ENCODE assay signal across 15 cellular contexts in genomic region chr11:112776834-112777793, GRCh38.
DNase-seq lines count a peak whose midpoint lies in the region; ATAC-seq and TF ChIP-seq lines count a peak whose summit lies in the region.
"Had no signal": no experiment of that assay in that cellular context is flagged by ENCODE, and none has a peak within 500 bp of the region (broad histone marks: within the 10 kb centered on the region; RNA-seq: fewer than 3 reads in every experiment).

No MANE protein-coding gene starts in this region.

- H3K9me3 ChIP-seq in HEK293 (ENCODE audit: control insufficient read depth, insufficient read depth, low read depth, low read length) (no peaks in the 10 kb centered on the region), heart right ventricle (no peaks in the 10 kb centered on the region)
- H3K9me3 ChIP-seq in CD8-positive, alpha-beta memory T cell (ENCODE audit: low read length), result no peaks in the 10 kb centered on the region
- H3K9me3 ChIP-seq: ascending aorta, left lung, Peyer's patch, prostate gland had no signal

- CTCF ChIA-PET in HEK293 (lab: Yijun Ruan, JAX), result interaction anchor here (1.0 kb wide), 1 partner anchor 21 kb away, joined by 4 read pairs; no protein-coding TSS in a partner anchor
- CTCF ChIA-PET in CD8-positive, alpha-beta memory T cell (lab: Charles Lee), result no interaction called here

- peaks cover 7 to 15% of the 10 kb centered on the region in 2 donors for H3K27me3 Mint-ChIP-seq in CD8-positive, alpha-beta memory T cell

- no peaks in the 10 kb centered on the region for H3K36me3 ChIP-seq in HEK293 (ENCODE audit: control insufficient read depth in 2 of 2, insufficient read depth in 1 of 2, low read length in 2 of 2)
- no peaks in the 10 kb centered on the region for H3K36me3 ChIP-seq in heart right ventricle
- no peaks in the 10 kb centered on the region for H3K36me3 ChIP-seq in CD8-positive, alpha-beta memory T cell (ENCODE audit: insufficient read depth, low read length)
- H3K36me3 ChIP-seq: ascending aorta, left lung, Peyer's patch, prostate gland had no signal

- H3K4me1 Mint-ChIP-seq in CD8-positive, alpha-beta memory T cell, result no peaks in the 10 kb centered on the region

- no peak overlapping the region for H3K27ac ChIP-seq in HEK293 (ENCODE audit: extremely low read depth, low read depth, low read length)
- H3K27ac ChIP-seq in heart right ventricle, result peak overlapping the region; percentile 47 to 86 (median 76)
- H3K27ac ChIP-seq in coronary artery, result no peak overlapping the region
- no peak overlapping the region for H3K27ac ChIP-seq in CD8-positive, alpha-beta memory T cell (ENCODE audit: low read depth, low read length)
- H3K27ac ChIP-seq: ascending aorta, left lung, Peyer's patch, prostate gland had no signal

- POLR2A ChIA-PET in HEK293 (lab: Yijun Ruan, JAX), result no interaction called here
- POLR2A ChIA-PET in CD8-positive, alpha-beta memory T cell (lab: Charles Lee), result no interaction called here

- H3K4me1 ChIP-seq in HEK293 (ENCODE audit: control insufficient read depth, insufficient read depth, low read length), result no peaks in the 10 kb centered on the region
- H3K4me1 ChIP-seq in heart right ventricle, result peaks cover 10 to 50% (median 33%) of the 10 kb centered on the region in 9 donors
- no peaks in the 10 kb centered on the region for H3K4me1 ChIP-seq in CD8-positive, alpha-beta memory T cell (ENCODE audit: insufficient read depth, low read length)
- H3K4me1 ChIP-seq: left lung, Peyer's patch, prostate gland had no signal

- H3K4me3 Mint-ChIP-seq in CD8-positive, alpha-beta memory T cell, result no peak overlapping the region

- DNase-seq in NCI-H82 treated with DMSO at 0.1 percent for 48 hours (lab: John Stamatoyannopoulos, UW; ENCODE audit: unreplicated experiment), result peak; percentile 53
- DNase-seq in heart right ventricle, result no peak
- DNase-seq in retina, result peak; percentile 78
- DNase-seq in occipital lobe (lab: John Stamatoyannopoulos, UW), result no peak
- DNase-seq in coronary artery (ENCODE audit: low spot score), result no peak
- no peak for DNase-seq in cortex of kidney (lab: John Stamatoyannopoulos, UW)
- no peak for DNase-seq in CD8-positive, alpha-beta memory T cell
- DNase-seq: hippocampal formation; left lung; NCI-H510A treated with DMSO at 0.1 percent for 48 hours; Peyer's patch; stimulated activated CD4-positive, alpha-beta T cell treated with anti-CD3 and anti-CD28 coated beads, Interleukin-15, amount 100 ng/mL, for 24 hours had no signal

- no peaks in the 10 kb centered on the region for H3K36me3 Mint-ChIP-seq in CD8-positive, alpha-beta memory T cell

- TF ChIP-seq CTCF in HEK293 (tag by site-specific recombination; IDR thresholded peaks at IDR 0.05) (no peak), heart right ventricle (IDR thresholded peaks at IDR 0.05) (no peak), coronary artery (IDR thresholded peaks at IDR 0.05) (no peak)

- WGBS in heart right ventricle, 2 donors, result 31 to 32% methylated on average over 20 of the region's 20 CpGs

- peaks cover 0 to 11% (median 0%) of the 10 kb centered on the region in 7 donors for H3K27me3 ChIP-seq in heart right ventricle
- no peaks in the 10 kb centered on the region for H3K27me3 ChIP-seq in CD8-positive, alpha-beta memory T cell (ENCODE audit: insufficient read depth, low read length, poor library complexity, severe bottlenecking)
- H3K27me3 ChIP-seq: ascending aorta, Peyer's patch had no signal

- no peak overlapping the region for H3K4me3 ChIP-seq in HEK293 (ENCODE audit: low read depth, low read length)
- no peak overlapping the region for H3K4me3 ChIP-seq in heart right ventricle
- no peak overlapping the region for H3K4me3 ChIP-seq in coronary artery
- H3K4me3 ChIP-seq in CD8-positive, alpha-beta memory T cell (ENCODE audit: low read length), result no peak overlapping the region
- H3K4me3 ChIP-seq: ascending aorta, left lung, Peyer's patch, prostate gland had no signal

- no peak overlapping the region for H3K27ac Mint-ChIP-seq in CD8-positive, alpha-beta memory T cell

- intact Hi-C loops in heart right ventricle (cut with DNase I), result loop anchor here in 2 of 10 donors (1.0 to 10.0 kb wide), 2 partner anchors 16 to 338 kb away; no protein-coding TSS in a partner anchor

- peaks cover 0 to 2% (median 0%) of the 10 kb centered on the region in 5 donors for H3K9me3 Mint-ChIP-seq in CD8-positive, alpha-beta memory T cell

- peak; percentile 17 to 75 (median 58) for ATAC-seq in heart right ventricle
- ATAC-seq: left lung had no signal

TF ChIP-seq in HEK293, 187 proteins besides CTCF, POLR2A, EP300 and RAD21:
- TF ChIP-seq ZFHX2 (tag by site-specific recombination; conservative IDR thresholded peaks at IDR 0.05), result peak; percentile 77
- TF ChIP-seq ZIC2 (tag by site-specific recombination; IDR thresholded peaks at IDR 0.05), result peak; percentile 66
- TF ChIP-seq EGR2 (tag by site-specific recombination; IDR thresholded peaks at IDR 0.05; ENCODE audit: low read depth), result peak; percentile 36; the same call in 1 of the 2 replicates
- TF ChIP-seq HOXC10 (CRISPR knock-in tag; IDR thresholded peaks at IDR 0.05), result no peak
- no peak for TF ChIP-seq SETDB1 (IDR thresholded peaks at IDR 0.05; ENCODE audit: insufficient read length, low read length)
TF ChIP-seq in HEK293: peak in this region for 3.

Comparison
In these comparisons a context has a peak if more than half of its experiments do, and no peak if none do; other contexts are left out.
1. H3K27ac ChIP-seq: peak in heart right ventricle (10 of 10); none in HEK293 (single experiment), coronary artery (0 of 2) and CD8-positive, alpha-beta memory T cell (single experiment).
2. DNase-seq: peak in NCI-H82 treated with DMSO at 0.1 percent for 48 hours (single experiment) and retina (single experiment); none in heart right ventricle (0 of 2), occipital lobe (single experiment), coronary artery (single experiment), cortex of kidney (single experiment) and CD8-positive, alpha-beta memory T cell (0 of 5).